Comparison of ENCODE assay signal across 14 cellular contexts in the genomic region with DNA sequence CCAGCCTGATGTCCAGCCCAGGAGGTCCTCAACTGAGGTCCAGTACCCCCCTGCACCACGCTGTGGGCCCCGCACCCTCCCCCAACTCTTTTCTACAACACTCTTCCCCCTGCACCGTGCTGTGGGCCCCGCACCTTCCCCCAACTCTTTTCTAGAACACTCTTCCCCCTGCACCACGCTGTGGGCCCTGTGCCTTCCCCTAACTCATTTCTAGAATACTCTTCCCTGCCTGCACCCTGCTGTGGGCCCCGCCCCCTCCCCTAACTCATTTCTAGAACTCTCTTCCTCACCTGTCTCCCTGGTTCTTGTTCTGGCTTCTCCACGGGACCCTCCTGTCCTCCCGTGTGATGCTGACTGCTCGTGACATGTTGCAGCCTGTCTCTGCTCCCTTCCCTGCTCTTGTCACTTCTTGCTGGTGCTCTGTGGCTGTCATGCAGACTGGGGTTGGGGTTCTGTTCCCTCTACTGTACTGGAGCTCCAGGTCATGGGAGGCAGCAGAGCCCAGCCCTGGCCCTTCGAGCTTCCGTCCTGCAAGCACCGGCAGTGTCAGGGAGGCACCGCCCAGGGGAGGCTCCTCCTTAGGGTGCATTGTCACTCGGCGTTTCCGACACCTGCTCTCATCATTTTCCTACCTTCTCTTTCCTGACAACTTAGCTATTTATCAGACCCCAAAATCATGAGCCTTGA.
DNase-seq lines count a peak whose midpoint lies in the region; TF ChIP-seq lines count a peak whose summit lies in the region.
"Had no signal": no experiment of that assay in that cellular context is flagged by ENCODE, and none has a peak within 500 bp of the region (broad histone marks: within the 10 kb centered on the region; RNA-seq: fewer than 3 reads in every experiment).

No MANE protein-coding gene starts in this region.

- no peaks in the 10 kb centered on the region for H3K9me3 ChIP-seq in OCI-LY3 (ENCODE audit: insufficient read depth, low read length)
- H3K9me3 ChIP-seq: esophagus squamous epithelium, thyroid gland had no signal

- peaks cover 38% of the 10 kb centered on the region for H3K4me1 ChIP-seq in OCI-LY3 (ENCODE audit: low read length)
- H3K4me1 ChIP-seq: parathyroid adenoma, thyroid gland had no signal

- no peak overlapping the region for H3K4me3 Mint-ChIP-seq in activated naive CD4-positive, alpha-beta T cell treated with anti-CD3 and anti-CD28 coated beads, Interleukin-2, amount 50 U/mL, for 24 hours
- H3K4me3 Mint-ChIP-seq: CD4-positive, CD25-positive, alpha-beta regulatory T cell; natural killer cell treated with Interleukin-12 subunit alpha and Interleukin-12 subunit beta and Interleukin-15 and Interleukin-18, amount 100 ng/mL, for 72 hours had no signal

- H4K20me1 ChIP-seq in OCI-LY3 (ENCODE audit: insufficient read depth, low read length), result no peaks in the 10 kb centered on the region

- DNase-seq in activated naive CD4-positive, alpha-beta T cell treated with Interleukin-2 at 50 U/mL for 16 hours, result no peak
- DNase-seq in ecto neural progenitor cell (ENCODE audit: low spot score) (peak; percentile 36), ureter (ENCODE audit: low spot score) (peak; percentile 41), NCI-H1694 (lab: John Stamatoyannopoulos, UW) (no peak)
- DNase-seq in stimulated activated CD4-positive, alpha-beta T cell treated with anti-CD3 and anti-CD28 coated beads, Interleukin-2, amount 100 ng/mL, for 48 hours, result no peak
- DNase-seq: activated gamma-delta T cell, esophagus squamous epithelium had no signal

- H3K9ac ChIP-seq in OCI-LY3 (ENCODE audit: low read length), result no peak overlapping the region
- H3K9ac ChIP-seq: parathyroid adenoma had no signal

- H3K4me1 Mint-ChIP-seq in activated naive CD4-positive, alpha-beta T cell treated with anti-CD3 and anti-CD28 coated beads, Interleukin-2, amount 50 U/mL, for 24 hours, result peaks cover 46% of the 10 kb centered on the region

- peaks cover 5% of the 10 kb centered on the region for H3K9me3 Mint-ChIP-seq in activated naive CD4-positive, alpha-beta T cell treated with anti-CD3 and anti-CD28 coated beads, Interleukin-2, amount 50 U/mL, for 24 hours
- H3K9me3 Mint-ChIP-seq: CD4-positive, CD25-positive, alpha-beta regulatory T cell; natural killer cell treated with Interleukin-12 subunit alpha and Interleukin-12 subunit beta and Interleukin-15 and Interleukin-18, amount 100 ng/mL, for 72 hours had no signal

- peaks cover 5% of the 10 kb centered on the region for H3K36me3 Mint-ChIP-seq in activated naive CD4-positive, alpha-beta T cell treated with anti-CD3 and anti-CD28 coated beads, Interleukin-2, amount 50 U/mL, for 24 hours
- H3K36me3 Mint-ChIP-seq: CD4-positive, CD25-positive, alpha-beta regulatory T cell; natural killer cell treated with Interleukin-12 subunit alpha and Interleukin-12 subunit beta and Interleukin-15 and Interleukin-18, amount 100 ng/mL, for 72 hours had no signal

- no peak for TF ChIP-seq CTCF in OCI-LY3 (IDR thresholded peaks at IDR 0.05; ENCODE audit: low read depth, low read length)

- H3K36me3 ChIP-seq in OCI-LY3 (replicated peaks; ENCODE audit: low read depth, low read length), result no peaks in the 10 kb centered on the region
- H3K36me3 ChIP-seq: esophagus squamous epithelium, thyroid gland had no signal

- peaks cover 23% of the 10 kb centered on the region; the same call in 1 of the 2 replicates for H3K27me3 ChIP-seq in OCI-LY3 (ENCODE audit: low read depth, low read length)
- H3K27me3 ChIP-seq: thyroid gland had no signal

- no peaks in the 10 kb centered on the region for H3K79me2 ChIP-seq in OCI-LY3 (ENCODE audit: low read length)
- H3K79me2 ChIP-seq: parathyroid adenoma had no signal

- no peak overlapping the region for H3K27ac ChIP-seq in OCI-LY3 (ENCODE audit: low read length)
- H3K27ac ChIP-seq: esophagus squamous epithelium, parathyroid adenoma, PC-9, thyroid gland had no signal

- no peaks in the 10 kb centered on the region for H3K27me3 Mint-ChIP-seq in activated naive CD4-positive, alpha-beta T cell treated with anti-CD3 and anti-CD28 coated beads, Interleukin-2, amount 50 U/mL, for 24 hours
- H3K27me3 Mint-ChIP-seq: CD4-positive, CD25-positive, alpha-beta regulatory T cell had no signal

- H3K27ac Mint-ChIP-seq in activated naive CD4-positive, alpha-beta T cell treated with anti-CD3 and anti-CD28 coated beads, Interleukin-2, amount 50 U/mL, for 24 hours, result peak overlapping the region; percentile 82
- H3K27ac Mint-ChIP-seq: CD4-positive, CD25-positive, alpha-beta regulatory T cell; natural killer cell treated with Interleukin-12 subunit alpha and Interleukin-12 subunit beta and Interleukin-15 and Interleukin-18, amount 100 ng/mL, for 72 hours had no signal

- no peak overlapping the region for H3K4me3 ChIP-seq in OCI-LY3 (ENCODE audit: low read length)
- H3K4me3 ChIP-seq: esophagus squamous epithelium, PC-9, thyroid gland had no signal

- H2AFZ ChIP-seq in OCI-LY3 (ENCODE audit: low read depth, low read length), result no peak overlapping the region
- H2AFZ ChIP-seq: parathyroid adenoma, PC-9 had no signal

- H3K4me2 ChIP-seq in OCI-LY3 (ENCODE audit: low read length), result peak overlapping the region; percentile 53
- H3K4me2 ChIP-seq: PC-9 had no signal

Comparison
In these comparisons a context has a peak if more than half of its experiments do, and no peak if none do; other contexts are left out.
1. DNase-seq: peak in ecto neural progenitor cell (single experiment) and ureter (single experiment); none in activated naive CD4-positive, alpha-beta T cell treated with Interleukin-2 at 50 U/mL for 16 hours (single experiment), NCI-H1694 (single experiment) and stimulated activated CD4-positive, alpha-beta T cell treated with anti-CD3 and anti-CD28 coated beads, Interleukin-2, amount 100 ng/mL, for 48 hours (0 of 2).